ENCODE assay signal across 10 cellular contexts in the genomic region with DNA sequence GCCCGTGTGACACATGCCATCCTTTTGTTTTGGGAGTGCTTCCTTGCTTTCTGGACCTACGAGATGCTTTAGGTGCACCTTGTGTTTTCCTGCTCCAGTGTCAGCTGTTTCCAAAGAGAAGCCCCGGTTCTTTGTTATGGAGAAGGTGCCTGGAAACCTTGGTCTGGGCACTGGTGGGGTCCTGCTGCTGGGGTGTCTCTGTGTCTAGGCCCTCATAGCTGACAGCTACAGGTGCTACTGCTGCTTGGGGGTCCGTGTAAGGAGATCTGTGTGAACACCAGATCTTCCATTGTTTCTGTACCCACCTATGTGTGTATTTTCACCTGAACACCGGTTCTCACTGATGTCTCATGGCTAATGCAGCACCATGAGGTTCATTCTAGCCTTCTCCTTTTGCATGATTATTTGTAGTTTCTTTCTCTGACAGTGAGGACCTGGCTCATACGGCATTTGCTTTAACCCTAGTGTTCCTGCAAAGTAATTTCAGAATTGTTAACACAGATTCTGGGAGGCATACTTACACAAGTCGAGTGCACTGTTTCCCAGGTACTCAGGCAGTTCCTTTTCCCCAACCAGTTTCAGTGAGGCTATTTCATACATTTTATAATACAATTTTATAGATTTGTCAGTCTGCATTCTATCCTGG. TPM values are rescaled to one million over a fixed set of nuclear protein-coding genes. Genes with fewer than 3 reads are reported as not detected.
A peak's percentile ranks its signal among the peaks of the same experiment; 100 is the strongest.
DNase-seq lines count a peak whose midpoint lies in the region; ATAC-seq and TF ChIP-seq lines count a peak whose summit lies in the region.
"Had no signal": no experiment of that assay in that cellular context is flagged by ENCODE, and none has a peak within 500 bp of the region (broad histone marks: within the 10 kb centered on the region; RNA-seq: fewer than 3 reads in every experiment).

No MANE protein-coding gene starts in this region.

- peak overlapping the region; percentile 52 to 69 for H3K27ac Mint-ChIP-seq in activated naive CD4-positive, alpha-beta T cell treated with anti-CD3 and anti-CD28 coated beads, Interleukin-2, amount 50 U/mL, for 72 hours

- DNase-seq in HT-29 (ENCODE audit: low spot score) (peak; percentile 19), lower lobe of right lung (no peak), T-helper 9 cell (no peak), kidney tubule cell (ENCODE audit: low spot score) (no peak), glomerular visceral epithelial cell (ENCODE audit: extremely low spot score) (no peak)
- DNase-seq in activated naive CD4-positive, alpha-beta T cell treated with anti-CD3 and anti-CD28 coated beads, Interleukin-2, amount 50 U/mL, for 72 hours (ENCODE audit: low spot score in 2 of 2): no peak
- DNase-seq: H7 had no signal

- H3K27ac ChIP-seq in BLaER1: no peak overlapping the region
- peak overlapping the region; percentile 39 for H3K27ac ChIP-seq in lower lobe of right lung
- H3K27ac ChIP-seq: SJSA1 had no signal

- no peaks in the 10 kb centered on the region for H3K9me3 ChIP-seq in BLaER1
- H3K9me3 ChIP-seq in lower lobe of right lung: no peaks in the 10 kb centered on the region
- H3K9me3 ChIP-seq: SJSA1 had no signal

- peak in 1 of 2 donors; percentile 16 for ATAC-seq in activated naive CD4-positive, alpha-beta T cell treated with anti-CD3 and anti-CD28 coated beads, Interleukin-2, amount 50 U/mL, for 72 hours
- ATAC-seq in lower lobe of right lung: peak in 1 of 2 donors; percentile 29
- ATAC-seq in GM21528 (IDR thresholded peaks at IDR 0.05; ENCODE audit: low FRiP score, unreplicated experiment): no peak

- intact Hi-C loops in lower lobe of right lung (cut with DNase I): no loop called here

- H3K36me3 ChIP-seq in BLaER1: peaks cover 27% of the 10 kb centered on the region
- no peaks in the 10 kb centered on the region for H3K36me3 ChIP-seq in lower lobe of right lung

- H3K4me1 ChIP-seq in BLaER1: peaks cover 49% of the 10 kb centered on the region
- peaks cover 91% of the 10 kb centered on the region for H3K4me1 ChIP-seq in lower lobe of right lung

- H3K4me3 ChIP-seq in BLaER1 (no peak overlapping the region), lower lobe of right lung (no peak overlapping the region)
- H3K4me3 ChIP-seq: SJSA1 had no signal

- no peak overlapping the region for H3K9ac ChIP-seq in BLaER1

- no peaks in the 10 kb centered on the region for H3K9me3 Mint-ChIP-seq in activated naive CD4-positive, alpha-beta T cell treated with anti-CD3 and anti-CD28 coated beads, Interleukin-2, amount 50 U/mL, for 72 hours

- H3K4me2 ChIP-seq in BLaER1: peak overlapping the region; percentile 49

- H3K36me3 Mint-ChIP-seq in activated naive CD4-positive, alpha-beta T cell treated with anti-CD3 and anti-CD28 coated beads, Interleukin-2, amount 50 U/mL, for 72 hours: peaks cover 0 to 14% of the 10 kb centered on the region in 2 donors

- H4K20me1 ChIP-seq in BLaER1: peaks cover 100% of the 10 kb centered on the region

- no peaks in the 10 kb centered on the region for H3K27me3 ChIP-seq in BLaER1
- no peaks in the 10 kb centered on the region for H3K27me3 ChIP-seq in lower lobe of right lung (ENCODE audit: low read depth)
- H3K27me3 ChIP-seq: SJSA1 had no signal

- TF ChIP-seq CTCF in lower lobe of right lung (IDR thresholded peaks at IDR 0.05): no peak

RNA-seq across cellular contexts. Expression of gene FAM120AOS, which starts 13.2 kb away (rescaled TPM):
- 41.3 and 51.0 TPM in 2 replicates for total RNA-seq in HT-29 (2014; rRNA removed; shearing (Covaris generic))
- 10 to 100 TPM; 17.1 to 41.9 TPM for total RNA-seq in activated naive CD4-positive, alpha-beta T cell treated with anti-CD3 and anti-CD28 coated beads, Interleukin-2, amount 50 U/mL, for 72 hours
- 45.0 TPM for total RNA-seq in lower lobe of right lung

RNA-seq across cellular contexts. Expression of gene FAM120A, which starts 15.1 kb away (rescaled TPM):
- total RNA-seq in HT-29 (2014; rRNA removed; shearing (Covaris generic)): 115 TPM in 2 replicates
- total RNA-seq in activated naive CD4-positive, alpha-beta T cell treated with anti-CD3 and anti-CD28 coated beads, Interleukin-2, amount 50 U/mL, for 72 hours: 100 to 1,000 TPM in 1 of 2 donors, 10 to 100 TPM in 1; 76.1 to 130 TPM
- total RNA-seq in lower lobe of right lung: 114 TPM
